ENCODE assay signal across 13 cellular contexts in the genomic region with DNA sequence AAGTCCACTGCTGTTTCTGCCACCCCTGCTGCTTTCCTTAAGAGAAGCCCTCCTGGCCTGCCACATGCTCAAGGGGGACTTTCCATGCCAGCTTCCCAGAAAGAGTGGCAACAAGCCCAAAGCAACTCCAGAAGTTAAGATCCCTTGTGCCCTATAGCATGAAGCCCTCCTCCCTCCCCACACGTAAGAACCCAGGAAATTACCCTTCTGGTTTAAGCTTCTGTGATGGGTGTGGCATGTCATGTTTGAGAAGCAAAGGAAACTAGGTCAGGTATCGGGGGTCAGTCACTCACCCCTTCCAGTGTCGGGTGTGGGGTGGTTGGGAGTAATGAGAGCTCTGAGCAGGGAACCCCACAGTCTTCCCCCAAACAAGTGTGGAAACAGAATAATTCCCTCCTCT.
"Had no signal": no experiment of that assay in that cellular context is flagged by ENCODE, and none has a peak within 500 bp of the region (broad histone marks: within the 10 kb centered on the region; RNA-seq: fewer than 3 reads in every experiment).

No MANE protein-coding gene starts in this region.

- H3K9ac ChIP-seq: neural progenitor cell, SK-N-SH had no signal

- H3K4me3 Mint-ChIP-seq: activated T-cell treated with anti-CD3 and anti-CD28 coated beads, Interleukin-2, amount 50 U/mL, for 72 hours; neural progenitor cell; stimulated activated naive CD8-positive, alpha-beta T cell treated with anti-CD3 and anti-CD28 coated beads, Interleukin-15, amount 100 ng/mL, for 72 hours had no signal

- H3K27ac Mint-ChIP-seq: activated T-cell treated with anti-CD3 and anti-CD28 coated beads, Interleukin-2, amount 50 U/mL, for 72 hours; neural progenitor cell; stimulated activated naive CD8-positive, alpha-beta T cell treated with anti-CD3 and anti-CD28 coated beads, Interleukin-15, amount 100 ng/mL, for 72 hours had no signal

- H3K4me3 ChIP-seq: esophagus squamous epithelium, hepatocyte, neural progenitor cell, ovary, spleen had no signal

- H3K27me3 ChIP-seq: hepatocyte, neural progenitor cell, ovary had no signal

- H3K4me2 ChIP-seq: hepatocyte, neural progenitor cell, SK-N-SH had no signal

- DNase-seq: activated CD4-positive, alpha-beta T cell treated with anti-CD3 and anti-CD28 coated beads, Interleukin-2, amount 50 U/mL, for 48 hours; activated gamma-delta T cell treated with Interleukin-2 at 50 U/mL for 16 hours; activated T-cell treated with anti-CD3 and anti-CD28 coated beads, Interleukin-2, amount 50 U/mL, for 72 hours; esophagus squamous epithelium; mesendoderm; ovary; SHP77; spleen; stimulated activated naive CD8-positive, alpha-beta T cell treated with anti-CD3 and anti-CD28 coated beads, Interleukin-15, amount 100 ng/mL, for 72 hours had no signal

- H3K27ac ChIP-seq: esophagus squamous epithelium, hepatocyte, neural progenitor cell, ovary, spleen had no signal

- H2AFZ ChIP-seq: hepatocyte, neural progenitor cell had no signal

- H3K9me3 Mint-ChIP-seq: activated T-cell treated with anti-CD3 and anti-CD28 coated beads, Interleukin-2, amount 50 U/mL, for 72 hours; neural progenitor cell; stimulated activated naive CD8-positive, alpha-beta T cell treated with anti-CD3 and anti-CD28 coated beads, Interleukin-15, amount 100 ng/mL, for 72 hours had no signal

- H3K79me2 ChIP-seq: hepatocyte had no signal

- H3K4me1 ChIP-seq: neural progenitor cell had no signal

- H3K9me3 ChIP-seq: esophagus squamous epithelium, ovary, SK-N-SH, spleen had no signal

- H3K36me3 Mint-ChIP-seq: neural progenitor cell had no signal

- ATAC-seq: activated T-cell treated with anti-CD3 and anti-CD28 coated beads, Interleukin-2, amount 50 U/mL, for 72 hours; sciatic nerve; stimulated activated naive CD8-positive, alpha-beta T cell treated with anti-CD3 and anti-CD28 coated beads, Interleukin-15, amount 100 ng/mL, for 72 hours had no signal

- H3K4me1 Mint-ChIP-seq: neural progenitor cell had no signal

- H3K36me3 ChIP-seq: esophagus squamous epithelium, neural progenitor cell, ovary, spleen had no signal
